In genomic region chr11:59550842-59551650, GRCh38 we compare ENCODE assay signal across 1 cellular context.
TF ChIP-seq lines count a peak whose summit lies in the region.

No MANE protein-coding gene starts in this region.

TF ChIP-seq in A549, 52 proteins besides CTCF, POLR2A, EP300 and RAD21 (continued from another document):
- TF ChIP-seq, protein P1, sequence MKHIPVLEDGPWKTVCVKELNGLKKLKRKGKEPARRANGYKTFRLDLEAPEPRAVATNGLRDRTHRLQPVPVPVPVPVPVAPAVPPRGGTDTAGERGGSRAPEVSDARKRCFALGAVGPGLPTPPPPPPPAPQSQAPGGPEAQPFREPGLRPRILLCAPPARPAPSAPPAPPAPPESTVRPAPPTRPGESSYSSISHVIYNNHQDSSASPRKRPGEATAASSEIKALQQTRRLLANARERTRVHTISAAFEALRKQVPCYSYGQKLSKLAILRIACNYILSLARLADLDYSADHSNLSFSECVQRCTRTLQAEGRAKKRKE (CRISPR knock-in tag; IDR thresholded peaks at IDR 0.05; ENCODE audit: low read depth), result no peak
- TF ChIP-seq FOSL2 (IDR thresholded peaks at IDR 0.05), result 0 out of 2 replicates have a peak, but pooled peaks have one; percentile 10
- TF ChIP-seq FOSL2 (CRISPR knock-in tag; IDR thresholded peaks at IDR 0.05), result peak; percentile 63
- no peak for TF ChIP-seq HOXB5 (CRISPR knock-in tag; IDR thresholded peaks at IDR 0.05)
- TF ChIP-seq, protein P2, sequence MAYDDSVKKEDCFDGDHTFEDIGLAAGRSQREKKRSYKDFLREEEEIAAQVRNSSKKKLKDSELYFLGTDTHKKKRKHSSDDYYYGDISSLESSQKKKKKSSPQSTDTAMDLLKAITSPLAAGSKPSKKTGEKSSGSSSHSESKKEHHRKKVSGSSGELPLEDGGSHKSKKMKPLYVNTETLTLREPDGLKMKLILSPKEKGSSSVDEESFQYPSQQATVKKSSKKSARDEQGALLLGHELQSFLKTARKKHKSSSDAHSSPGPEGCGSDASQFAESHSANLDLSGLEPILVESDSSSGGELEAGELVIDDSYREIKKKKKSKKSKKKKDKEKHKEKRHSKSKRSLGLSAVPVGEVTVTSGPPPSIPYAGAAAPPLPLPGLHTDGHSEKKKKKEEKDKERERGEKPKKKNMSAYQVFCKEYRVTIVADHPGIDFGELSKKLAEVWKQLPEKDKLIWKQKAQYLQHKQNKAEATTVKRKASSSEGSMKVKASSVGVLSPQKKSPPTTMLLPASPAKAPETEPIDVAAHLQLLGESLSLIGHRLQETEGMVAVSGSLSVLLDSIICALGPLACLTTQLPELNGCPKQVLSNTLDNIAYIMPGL (CRISPR knock-in tag; IDR thresholded peaks at IDR 0.05; ENCODE audit: borderline replicate concordance), result peak; percentile 92; the same call in 1 of the 2 replicates
- no peak for TF ChIP-seq ZFP36 (IDR thresholded peaks at IDR 0.05; ENCODE audit: borderline replicate concordance, partially characterized antibody)
- TF ChIP-seq, protein P3, sequence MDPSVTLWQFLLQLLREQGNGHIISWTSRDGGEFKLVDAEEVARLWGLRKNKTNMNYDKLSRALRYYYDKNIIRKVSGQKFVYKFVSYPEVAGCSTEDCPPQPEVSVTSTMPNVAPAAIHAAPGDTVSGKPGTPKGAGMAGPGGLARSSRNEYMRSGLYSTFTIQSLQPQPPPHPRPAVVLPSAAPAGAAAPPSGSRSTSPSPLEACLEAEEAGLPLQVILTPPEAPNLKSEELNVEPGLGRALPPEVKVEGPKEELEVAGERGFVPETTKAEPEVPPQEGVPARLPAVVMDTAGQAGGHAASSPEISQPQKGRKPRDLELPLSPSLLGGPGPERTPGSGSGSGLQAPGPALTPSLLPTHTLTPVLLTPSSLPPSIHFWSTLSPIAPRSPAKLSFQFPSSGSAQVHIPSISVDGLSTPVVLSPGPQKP (IDR thresholded peaks at IDR 0.05; ENCODE audit: low read depth, low read length), result no peak
- peak; percentile 61 to 85 for TF ChIP-seq JUN (IDR thresholded peaks at IDR 0.05)
- TF ChIP-seq, protein P4, sequence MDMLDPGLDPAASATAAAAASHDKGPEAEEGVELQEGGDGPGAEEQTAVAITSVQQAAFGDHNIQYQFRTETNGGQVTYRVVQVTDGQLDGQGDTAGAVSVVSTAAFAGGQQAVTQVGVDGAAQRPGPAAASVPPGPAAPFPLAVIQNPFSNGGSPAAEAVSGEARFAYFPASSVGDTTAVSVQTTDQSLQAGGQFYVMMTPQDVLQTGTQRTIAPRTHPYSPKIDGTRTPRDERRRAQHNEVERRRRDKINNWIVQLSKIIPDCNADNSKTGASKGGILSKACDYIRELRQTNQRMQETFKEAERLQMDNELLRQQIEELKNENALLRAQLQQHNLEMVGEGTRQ (IDR thresholded peaks at IDR 0.05), result no peak; the same call in 1 of the 2 replicates
